14 cellular contexts compared by ENCODE assay signal in genomic region chr16:87722590-87723223, GRCh38. TPM values are rescaled to one million over a fixed set of nuclear protein-coding genes. Genes with fewer than 3 reads are reported as not detected.
A peak's percentile ranks its signal among the peaks of the same experiment; 100 is the strongest.
DNase-seq lines count a peak whose midpoint lies in the region; ATAC-seq and TF ChIP-seq lines count a peak whose summit lies in the region.
"Had no signal": no experiment of that assay in that cellular context is flagged by ENCODE, and none has a peak within 500 bp of the region (broad histone marks: within the 10 kb centered on the region; RNA-seq: fewer than 3 reads in every experiment).

No MANE protein-coding gene starts in this region.

- CTCF ChIA-PET in activated naive CD4-positive, alpha-beta T cell treated with anti-CD3 and anti-CD28 coated beads, Interleukin-2, amount 10 ng/mL, durations not matched to agents 7 days and 5 days (lab: Charles Lee) = no interaction called here
- CTCF ChIA-PET in GM10248 (lab: Yijun Ruan, JAX) = interaction anchor here (1.0 to 1.9 kb wide), 2 partner anchors 11 to 12 kb away, joined by 3 to 5 read pairs; no protein-coding TSS in a partner anchor

- TF ChIP-seq CTCF in WERI-Rb-1 (IDR thresholded peaks at IDR 0.05; ENCODE audit: low read depth, low read length) (no peak), lower lobe of right lung (IDR thresholded peaks at IDR 0.05) (no peak), GM10248 (IDR thresholded peaks at IDR 0.05; ENCODE audit: control extremely low read depth, extremely low read depth, low read depth, missing control alignments) (no peak)

- H3K4me1 ChIP-seq in lower lobe of right lung (peaks cover 20% of the 10 kb centered on the region), HAP-1 (no peaks in the 10 kb centered on the region)

- in situ Hi-C loops in HAP-1 (cut with MboI; ENCODE audit: low sequenced_read_pairs) = no loop called here

- H3K9me3 ChIP-seq in WERI-Rb-1 (ENCODE audit: severe bottlenecking) = no peaks in the 10 kb centered on the region
- no peaks in the 10 kb centered on the region for H3K9me3 ChIP-seq in lower lobe of right lung
- no peaks in the 10 kb centered on the region for H3K9me3 ChIP-seq in HAP-1
- H3K9me3 ChIP-seq: A549, esophagus muscularis mucosa, upper lobe of left lung had no signal

- no peak for DNase-seq in activated naive CD4-positive, alpha-beta T cell treated with anti-CD3 and anti-CD28 coated beads, Interleukin-2, amount 50 U/mL, for 72 hours (ENCODE audit: low spot score in 2 of 2)
- no peak for DNase-seq in activated naive CD4-positive, alpha-beta T cell treated with anti-CD3 and anti-CD28 coated beads, Interleukin-2, amount 10 ng/mL, durations not matched to agents 7 days and 5 days
- DNase-seq in WERI-Rb-1 (no peak), lower lobe of right lung (no peak), HAP-1 (ENCODE audit: low spot score in 2 of 2) (no peak), left colon (no peak), GM10248 (ENCODE audit: extremely low spot score) (no peak)
- no peak for DNase-seq in stimulated activated naive B cell treated with anti-CD40 and anti-IgM and Interleukin-4, amounts not matched to agents 10 μg/mL and 1 μg/mL and 100 μg/mL, for 72 hours
- DNase-seq: activated CD8-positive, alpha-beta memory T cell treated with anti-CD3 and anti-CD28 coated beads, Interleukin-2, amount 10 ng/mL, durations not matched to agents 7 days and 5 days; mesendoderm had no signal

- H3K9me3 Mint-ChIP-seq in activated naive CD4-positive, alpha-beta T cell treated with anti-CD3 and anti-CD28 coated beads, Interleukin-2, amount 50 U/mL, for 72 hours = no peaks in the 10 kb centered on the region
- H3K9me3 Mint-ChIP-seq in activated naive CD4-positive, alpha-beta T cell treated with anti-CD3 and anti-CD28 coated beads, Interleukin-2, amount 10 ng/mL, durations not matched to agents 7 days and 5 days = no peaks in the 10 kb centered on the region
- no peaks in the 10 kb centered on the region for H3K9me3 Mint-ChIP-seq in stimulated activated naive B cell treated with anti-CD40 and anti-IgM and Interleukin-4, amounts not matched to agents 10 μg/mL and 1 μg/mL and 100 μg/mL, for 72 hours

- H3K27me3 Mint-ChIP-seq in activated naive CD4-positive, alpha-beta T cell treated with anti-CD3 and anti-CD28 coated beads, Interleukin-2, amount 10 ng/mL, durations not matched to agents 7 days and 5 days = no peaks in the 10 kb centered on the region
- H3K27me3 Mint-ChIP-seq in stimulated activated naive B cell treated with anti-CD40 and anti-IgM and Interleukin-4, amounts not matched to agents 10 μg/mL and 1 μg/mL and 100 μg/mL, for 72 hours = no peaks in the 10 kb centered on the region
- H3K27me3 Mint-ChIP-seq: activated CD8-positive, alpha-beta memory T cell treated with anti-CD3 and anti-CD28 coated beads, Interleukin-2, amount 10 ng/mL, durations not matched to agents 7 days and 5 days had no signal

- H3K4me3 ChIP-seq in WERI-Rb-1 (ENCODE audit: low read depth, low read length) (no peak overlapping the region), lower lobe of right lung (no peak overlapping the region), HAP-1 (no peak overlapping the region)
- H3K4me3 ChIP-seq: A549, esophagus muscularis mucosa, smooth muscle cell, upper lobe of left lung had no signal

- H3K27ac Mint-ChIP-seq in activated naive CD4-positive, alpha-beta T cell treated with anti-CD3 and anti-CD28 coated beads, Interleukin-2, amount 50 U/mL, for 72 hours = peak overlapping the region; percentile 23 to 32
- H3K27ac Mint-ChIP-seq in activated naive CD4-positive, alpha-beta T cell treated with anti-CD3 and anti-CD28 coated beads, Interleukin-2, amount 10 ng/mL, durations not matched to agents 7 days and 5 days = no peak overlapping the region
- peak overlapping the region; percentile 91 for H3K27ac Mint-ChIP-seq in stimulated activated naive B cell treated with anti-CD40 and anti-IgM and Interleukin-4, amounts not matched to agents 10 μg/mL and 1 μg/mL and 100 μg/mL, for 72 hours
- H3K27ac Mint-ChIP-seq: activated CD8-positive, alpha-beta memory T cell treated with anti-CD3 and anti-CD28 coated beads, Interleukin-2, amount 10 ng/mL, durations not matched to agents 7 days and 5 days had no signal

- H3K4me1 Mint-ChIP-seq in activated naive CD4-positive, alpha-beta T cell treated with anti-CD3 and anti-CD28 coated beads, Interleukin-2, amount 10 ng/mL, durations not matched to agents 7 days and 5 days = peaks cover 9% of the 10 kb centered on the region
- peaks cover 35 to 40% of the 10 kb centered on the region in 2 donors for H3K4me1 Mint-ChIP-seq in stimulated activated naive B cell treated with anti-CD40 and anti-IgM and Interleukin-4, amounts not matched to agents 10 μg/mL and 1 μg/mL and 100 μg/mL, for 72 hours

- H3K27ac ChIP-seq in WERI-Rb-1 (peak overlapping the region; percentile 86), lower lobe of right lung (no peak overlapping the region)
- H3K27ac ChIP-seq: A549, esophagus muscularis mucosa, upper lobe of left lung had no signal

- POLR2A ChIA-PET in GM10248 (lab: Yijun Ruan, JAX) = no interaction called here

- H3K36me3 ChIP-seq in WERI-Rb-1 (no peaks in the 10 kb centered on the region), lower lobe of right lung (peaks cover 39% of the 10 kb centered on the region), HAP-1 (replicated peaks) (peaks cover 27% of the 10 kb centered on the region)

- H3K36me3 Mint-ChIP-seq in activated naive CD4-positive, alpha-beta T cell treated with anti-CD3 and anti-CD28 coated beads, Interleukin-2, amount 50 U/mL, for 72 hours = peaks cover 10 to 33% of the 10 kb centered on the region in 2 donors
- H3K36me3 Mint-ChIP-seq in activated naive CD4-positive, alpha-beta T cell treated with anti-CD3 and anti-CD28 coated beads, Interleukin-2, amount 10 ng/mL, durations not matched to agents 7 days and 5 days = peaks cover 64% of the 10 kb centered on the region
- H3K36me3 Mint-ChIP-seq in stimulated activated naive B cell treated with anti-CD40 and anti-IgM and Interleukin-4, amounts not matched to agents 10 μg/mL and 1 μg/mL and 100 μg/mL, for 72 hours = peaks cover 63 to 80% of the 10 kb centered on the region in 2 donors

- no peak overlapping the region for H3K4me3 Mint-ChIP-seq in activated naive CD4-positive, alpha-beta T cell treated with anti-CD3 and anti-CD28 coated beads, Interleukin-2, amount 10 ng/mL, durations not matched to agents 7 days and 5 days
- peak overlapping the region in 1 of 2 donors; percentile 7 for H3K4me3 Mint-ChIP-seq in stimulated activated naive B cell treated with anti-CD40 and anti-IgM and Interleukin-4, amounts not matched to agents 10 μg/mL and 1 μg/mL and 100 μg/mL, for 72 hours
- H3K4me3 Mint-ChIP-seq: activated CD8-positive, alpha-beta memory T cell treated with anti-CD3 and anti-CD28 coated beads, Interleukin-2, amount 10 ng/mL, durations not matched to agents 7 days and 5 days had no signal

- no peak for ATAC-seq in activated naive CD4-positive, alpha-beta T cell treated with anti-CD3 and anti-CD28 coated beads, Interleukin-2, amount 50 U/mL, for 72 hours
- ATAC-seq in lower lobe of right lung (peak; percentile 3 to 20), left colon (no peak)
- no peak for ATAC-seq in stimulated activated naive B cell treated with anti-CD40 and anti-IgM and Interleukin-4, amounts not matched to agents 10 μg/mL and 1 μg/mL and 100 μg/mL, for 72 hours (replicated peaks)
- ATAC-seq: A549; activated CD8-positive, alpha-beta memory T cell treated with anti-CD3 and anti-CD28 coated beads, Interleukin-2, amount 10 ng/mL, durations not matched to agents 7 days and 5 days had no signal

- H3K27me3 ChIP-seq in WERI-Rb-1 (ENCODE audit: insufficient read depth, low read depth, severe bottlenecking) (no peaks in the 10 kb centered on the region), lower lobe of right lung (ENCODE audit: low read depth) (no peaks in the 10 kb centered on the region), HAP-1 (ENCODE audit: low read depth) (no peaks in the 10 kb centered on the region)
- H3K27me3 ChIP-seq: esophagus muscularis mucosa, upper lobe of left lung had no signal

- intact Hi-C loops in lower lobe of right lung (cut with DNase I) = no loop called here
- intact Hi-C loops in left colon (cut with DNase I, micrococcal nuclease) = no loop called here

RNA-seq across cellular contexts. Expression of gene KLHDC4, which starts 43.1 kb away (rescaled TPM):
- 100 to 1,000 TPM in 1 of 2 donors, 10 to 100 TPM in 1; 75.4 to 114 TPM for total RNA-seq in activated naive CD4-positive, alpha-beta T cell treated with anti-CD3 and anti-CD28 coated beads, Interleukin-2, amount 50 U/mL, for 72 hours
- total RNA-seq in lower lobe of right lung (33.9 TPM), left colon (100 to 1,000 TPM in 1 of 2 donors, 10 to 100 TPM in 1; 28.7 to 118 TPM)

Comparison
In these comparisons a context has a peak if more than half of its experiments do, and no peak if none do; other contexts are left out.
1. ATAC-seq: peak in lower lobe of right lung (2 of 2); none in activated naive CD4-positive, alpha-beta T cell treated with anti-CD3 and anti-CD28 coated beads, Interleukin-2, amount 50 U/mL, for 72 hours (0 of 2), stimulated activated naive B cell treated with anti-CD40 and anti-IgM and Interleukin-4, amounts not matched to agents 10 μg/mL and 1 μg/mL and 100 μg/mL, for 72 hours (0 of 2) and left colon (single experiment).